ENCODE assay signal across 7 cellular contexts in genomic region chr2:10011606-10012325, GRCh38. TPM values are rescaled to one million over a fixed set of nuclear protein-coding genes. Genes with fewer than 3 reads are reported as not detected.
DNase-seq lines count a peak whose midpoint lies in the region; FAIRE-seq and TF ChIP-seq lines count a peak whose summit lies in the region.
"Not testable (repeated sequence)": the region's sequence is repeated elsewhere in the genome, so short reads cannot be mapped to it uniquely, and the experiment has no call there.

No MANE protein-coding gene starts in this region.

- H4K8ac ChIP-seq in mesenchymal stem cell (ENCODE audit: low read length): not testable (repeated sequence)

- not testable (repeated sequence) for H2BK5ac ChIP-seq in mesenchymal stem cell (ENCODE audit: low read depth, low read length, poor library complexity, severe bottlenecking)

- not testable (repeated sequence) for H3K4me3 ChIP-seq in PC-9; bronchial epithelial cell (ENCODE audit: low read depth, low read length); mesenchymal stem cell (ENCODE audit: insufficient read depth in 1 of 2, low read depth in 1 of 2, low read length in 2 of 2)

- H3K27me3 ChIP-seq in PC-9 (ENCODE audit: insufficient read depth, low read depth); bronchial epithelial cell (ENCODE audit: control insufficient read depth, insufficient read depth, low read length); mesenchymal stem cell (ENCODE audit: control insufficient read depth in 1 of 2, insufficient read depth in 1 of 2, low read length in 2 of 2): not testable (repeated sequence)

- not testable (repeated sequence) for H3K23ac ChIP-seq in mesenchymal stem cell (ENCODE audit: low read length in 2 of 2)

- not testable (repeated sequence) for H3K4ac ChIP-seq in mesenchymal stem cell (ENCODE audit: low read depth in 1 of 2, low read length in 2 of 2)

- H3K9me2 ChIP-seq in PC-9 (ENCODE audit: insufficient read depth): not testable (repeated sequence)

- WGBS in mesenchymal stem cell: 98% methylated on average over 61 of the region's 61 CpGs

- H3K9ac ChIP-seq in mesenchymal stem cell (ENCODE audit: low read length): not testable (repeated sequence)

- H2BK12ac ChIP-seq in mesenchymal stem cell (ENCODE audit: low read length in 2 of 2): not testable (repeated sequence)

- H3K18ac ChIP-seq in mesenchymal stem cell (ENCODE audit: low read depth in 1 of 2, low read length in 2 of 2): not testable (repeated sequence)

- not testable (repeated sequence) for H2BK120ac ChIP-seq in mesenchymal stem cell (ENCODE audit: low read depth, low read length)

- H2AFZ ChIP-seq in PC-9; mesenchymal stem cell (ENCODE audit: low read depth, low read length): not testable (repeated sequence)

- H3K14ac ChIP-seq in mesenchymal stem cell (ENCODE audit: low read length in 2 of 2): not testable (repeated sequence)

- not testable (repeated sequence) for H3F3A ChIP-seq in PC-9 (ENCODE audit: insufficient read depth, low read depth)

- CTCF ChIA-PET in PC-9 (lab: Charles Lee): not testable (repeated sequence)

- not testable (repeated sequence) for H3K79me2 ChIP-seq in PC-9 (ENCODE audit: low read depth)

- H3K27ac ChIP-seq in 22Rv1: peak overlapping the region; percentile 79
- H3K27ac ChIP-seq in PC-9: peak overlapping the region; percentile 61; the same call in 1 of the 2 replicates
- H3K27ac ChIP-seq in mesenchymal stem cell (ENCODE audit: low read length, poor library complexity, severe bottlenecking): not testable (repeated sequence)

- not testable (repeated sequence) for BruUV-seq in PC-9 (replicated peaks; lab: Mats Ljungman, UMichigan)

- not testable (repeated sequence) for H3K4me2 ChIP-seq in PC-9; mesenchymal stem cell (ENCODE audit: low read length, poor library complexity, severe bottlenecking)

- H4K91ac ChIP-seq in mesenchymal stem cell (ENCODE audit: low read length): not testable (repeated sequence)

- not testable (repeated sequence) for H2AK5ac ChIP-seq in mesenchymal stem cell (ENCODE audit: low read length, severe bottlenecking)

- POLR2A ChIA-PET in PC-9 (lab: Charles Lee; ENCODE audit: unreplicated experiment): not testable (repeated sequence)

- TF ChIP-seq CTCF in 22Rv1 (IDR thresholded peaks at IDR 0.05); PC-9 (conservative IDR thresholded peaks at IDR 0.05); bronchial epithelial cell (IDR thresholded peaks at IDR 0.05; ENCODE audit: insufficient read depth, low read length, severe bottlenecking): not testable (repeated sequence)

- intact Hi-C loops in PC-9 (cut with micrococcal nuclease; ENCODE audit: unreplicated experiment); cardiac septum (cut with DNase I); posterior vena cava (cut with DNase I): not testable (repeated sequence)

- FAIRE-seq in bronchial epithelial cell (lab: Jason Lieb, UNC): peak; percentile 58

- not testable (repeated sequence) for H3K79me1 ChIP-seq in mesenchymal stem cell (replicated peaks; ENCODE audit: low read length, poor library complexity, severe bottlenecking)

- DNase-seq in LoVo (ENCODE audit: low spot score): peak; percentile 30
- DNase-seq in PC-9: peak in 1 of 2 experiments; percentile 27
- not testable (repeated sequence) for DNase-seq in bronchial epithelial cell (ENCODE audit: low read depth); mesenchymal stem cell
- DNase-seq in cardiac septum (ENCODE audit: low spot score): peak; percentile 74
- DNase-seq in posterior vena cava (ENCODE audit: low spot score): peak; percentile 64

- not testable (repeated sequence) for H3K36me3 ChIP-seq in PC-9 (ENCODE audit: low read depth); bronchial epithelial cell (ENCODE audit: control insufficient read depth, insufficient read depth, low read length); mesenchymal stem cell (ENCODE audit: control insufficient read depth in 1 of 2, insufficient read depth in 2 of 2, low read depth in 1 of 2, low read length in 2 of 2)

- H2BK15ac ChIP-seq in mesenchymal stem cell (ENCODE audit: low read depth, poor library complexity, severe bottlenecking): peak overlapping the region; percentile 45

- H4K20me1 ChIP-seq in PC-9 (ENCODE audit: insufficient read depth): not testable (repeated sequence)

- H3K9me3 ChIP-seq in PC-9 (ENCODE audit: insufficient read depth, low read depth); mesenchymal stem cell (ENCODE audit: control insufficient read depth, low read length): not testable (repeated sequence)

- H3K4me1 ChIP-seq in PC-9 (replicated peaks; ENCODE audit: insufficient read depth): not testable (repeated sequence)
- peaks cover 19% of the 10 kb centered on the region for H3K4me1 ChIP-seq in mesenchymal stem cell (ENCODE audit: control insufficient read depth, insufficient read depth, low read depth, low read length)

RNA-seq across cellular contexts. Expression of gene KLF11, which starts 31.6 kb away (rescaled TPM):
- 10.9 and 14.6 TPM in 2 replicates for total RNA-seq in PC-9 (2021)
- total RNA-seq in bronchial epithelial cell: 5.6 and 6.6 TPM in 2 replicates
- total RNA-seq in cardiac septum: 22.3 TPM
- polyA plus RNA-seq in mesenchymal stem cell (2013, experiment 1 of 2): 7.2 TPM
- 7.1 TPM for polyA plus RNA-seq in mesenchymal stem cell (2013, experiment 2 of 2)
- total RNA-seq in posterior vena cava: 10 to 100 TPM; 25.0 to 55.4 TPM
